ENCODE assay signal across 8 cellular contexts in genomic region chr12:10211975-10212622, GRCh38. TPM values are rescaled to one million over a fixed set of nuclear protein-coding genes. Genes with fewer than 3 reads are reported as not detected.
A peak's percentile ranks its signal among the peaks of the same experiment; 100 is the strongest.
DNase-seq lines count a peak whose midpoint lies in the region; ATAC-seq and TF ChIP-seq lines count a peak whose summit lies in the region.

No MANE protein-coding gene starts in this region.

- no peaks in the 10 kb centered on the region for H3K36me3 ChIP-seq in H7 (replicated peaks; ENCODE audit: control insufficient read depth, insufficient read depth, low read length)

- no peaks in the 10 kb centered on the region for H3K27me3 ChIP-seq in H7 (ENCODE audit: control insufficient read depth, insufficient read depth, low read length)

- H3K27me3 Mint-ChIP-seq in activated naive CD8-positive, alpha-beta T cell treated with anti-CD3 and anti-CD28 coated beads, Interleukin-2, amount 50 U/mL, for 24 hours = peaks cover 3% of the 10 kb centered on the region
- H3K27me3 Mint-ChIP-seq in glutamatergic neuron (ENCODE audit: unreplicated experiment) = peaks cover 4% of the 10 kb centered on the region

- H3K4me3 Mint-ChIP-seq in activated naive CD8-positive, alpha-beta T cell treated with anti-CD3 and anti-CD28 coated beads, Interleukin-2, amount 50 U/mL, for 24 hours = peak overlapping the region; percentile 84
- peak overlapping the region; percentile 93 for H3K4me3 Mint-ChIP-seq in glutamatergic neuron (ENCODE audit: unreplicated experiment)

- no peaks in the 10 kb centered on the region for H3K9me3 Mint-ChIP-seq in activated naive CD8-positive, alpha-beta T cell treated with anti-CD3 and anti-CD28 coated beads, Interleukin-2, amount 50 U/mL, for 24 hours
- peaks cover 13% of the 10 kb centered on the region for H3K9me3 Mint-ChIP-seq in glutamatergic neuron (ENCODE audit: unreplicated experiment)

- H3K27ac Mint-ChIP-seq in activated naive CD8-positive, alpha-beta T cell treated with anti-CD3 and anti-CD28 coated beads, Interleukin-2, amount 50 U/mL, for 24 hours = peak overlapping the region; percentile 90
- H3K27ac Mint-ChIP-seq in glutamatergic neuron (ENCODE audit: unreplicated experiment) = peak overlapping the region; percentile 94

- H3K4me1 Mint-ChIP-seq in activated naive CD8-positive, alpha-beta T cell treated with anti-CD3 and anti-CD28 coated beads, Interleukin-2, amount 50 U/mL, for 24 hours = peaks cover 34% of the 10 kb centered on the region
- H3K4me1 Mint-ChIP-seq in glutamatergic neuron (ENCODE audit: low read depth, unreplicated experiment) = peaks cover 7% of the 10 kb centered on the region

- ATAC-seq in activated naive CD8-positive, alpha-beta T cell treated with anti-CD3 and anti-CD28 coated beads, Interleukin-2, amount 50 U/mL, for 24 hours = peak; percentile 88

- TF ChIP-seq CTCF in glutamatergic neuron (IDR thresholded peaks at IDR 0.05; ENCODE audit: partially characterized antibody, unreplicated experiment) = no peak

- peak; percentile 48 for DNase-seq in DMS 273 treated with DMSO at 0.1 percent for 48 hours (lab: John Stamatoyannopoulos, UW)
- peak; percentile 94 for DNase-seq in H7
- DNase-seq in NCI-H1092 (lab: John Stamatoyannopoulos, UW) = peak; percentile 50
- DNase-seq in SW480 (ENCODE audit: low spot score) = peak; percentile 99
- DNase-seq in activated naive CD8-positive, alpha-beta T cell treated with anti-CD3 and anti-CD28 coated beads, Interleukin-2, amount 50 U/mL, for 24 hours = peak; percentile 88
- DNase-seq in glutamatergic neuron = peak; percentile 94
- DNase-seq in nucleus accumbens (lab: John Stamatoyannopoulos, UW) = peak in 55 of 56 donors; percentile 38 to 96 (median 87)
- DNase-seq in superior temporal gyrus (ENCODE audit: extremely low spot score) = peak; percentile 96

- peak overlapping the region; percentile 83 for H3K4me3 ChIP-seq in H7 (ENCODE audit: insufficient read depth, low read depth, low read length)

- no peaks in the 10 kb centered on the region for H3K36me3 Mint-ChIP-seq in activated naive CD8-positive, alpha-beta T cell treated with anti-CD3 and anti-CD28 coated beads, Interleukin-2, amount 50 U/mL, for 24 hours (ENCODE audit: low read depth)
- no peaks in the 10 kb centered on the region for H3K36me3 Mint-ChIP-seq in glutamatergic neuron (ENCODE audit: unreplicated experiment)

RNA-seq across cellular contexts. Expression of gene GABARAPL1, which starts 0.6 kb away (rescaled TPM):
- total RNA-seq in H7 (2014; rRNA removed; shearing (Covaris generic)) = 98.7 and 118 TPM in 2 replicates
- 110 TPM for total RNA-seq in glutamatergic neuron (ENCODE audit: unreplicated experiment)

RNA-seq across cellular contexts. Expression of gene TMEM52B, which starts 33.3 kb away (rescaled TPM):
- total RNA-seq in H7 (2014; rRNA removed; shearing (Covaris generic)) = not detected in 2 replicates
- not detected for total RNA-seq in glutamatergic neuron (ENCODE audit: unreplicated experiment)

RNA-seq across cellular contexts. Expression of gene OLR1, which starts 40.2 kb away (rescaled TPM):
- total RNA-seq in H7 (2014; rRNA removed; shearing (Covaris generic)) = not detected in 2 replicates
- not detected for total RNA-seq in glutamatergic neuron (ENCODE audit: unreplicated experiment)

Comparison
In these comparisons a context has a peak if more than half of its experiments do, and no peak if none do; other contexts are left out.
1. Peak in every context shown above with its lines: DNase-seq, ATAC-seq and H3K4me3 ChIP-seq.
2. DNase-seq: peak in every context shown above with its lines; median percentile 99 in SW480; 96 in superior temporal gyrus; 94 in H7; 94 in glutamatergic neuron; 88 in activated naive CD8-positive, alpha-beta T cell treated with anti-CD3 and anti-CD28 coated beads, Interleukin-2, amount 50 U/mL, for 24 hours; 87 in nucleus accumbens; 50 in NCI-H1092; 48 in DMS 273 treated with DMSO at 0.1 percent for 48 hours.